16 cellular contexts compared by ENCODE assay signal in the genomic region with DNA sequence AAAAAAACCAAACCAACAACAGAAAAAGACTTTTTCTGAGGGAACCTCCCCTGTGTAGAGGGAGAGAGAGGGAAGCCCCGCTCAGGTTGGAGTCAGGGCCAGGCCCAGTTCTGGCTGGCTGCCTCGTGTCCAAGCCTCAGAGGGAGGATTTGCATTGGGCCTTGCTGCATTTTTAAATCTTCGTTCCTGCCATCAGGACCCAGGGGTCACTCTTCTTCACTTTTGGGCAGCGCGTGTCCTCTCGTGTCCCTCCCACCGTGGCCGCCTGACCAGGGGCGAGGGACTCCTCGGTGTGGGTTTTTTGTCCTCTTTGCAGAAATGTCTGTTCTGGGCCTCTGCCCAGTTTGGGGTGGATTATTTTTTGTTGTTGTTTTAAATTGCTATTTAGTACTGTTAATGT. TPM values are rescaled to one million over a fixed set of nuclear protein-coding genes. Genes with fewer than 3 reads are reported as not detected.
A peak's percentile ranks its signal among the peaks of the same experiment; 100 is the strongest.
DNase-seq lines count a peak whose midpoint lies in the region; ATAC-seq, FAIRE-seq and TF ChIP-seq lines count a peak whose summit lies in the region.
"Had no signal": no experiment of that assay in that cellular context is flagged by ENCODE, and none has a peak within 500 bp of the region (broad histone marks: within the 10 kb centered on the region; RNA-seq: fewer than 3 reads in every experiment).

No MANE protein-coding gene starts in this region.

- no peak overlapping the region for H4K5ac ChIP-seq in H1 (ENCODE audit: insufficient read length, low read depth, low read length)

- no peak overlapping the region for H3K18ac ChIP-seq in H1 (ENCODE audit: extremely low read depth, low read length)

- peaks cover 14% of the 10 kb centered on the region for H3K27me3 Mint-ChIP-seq in type B pancreatic cell

- TF ChIP-seq CTCF in LNCaP clone FGC (IDR thresholded peaks at IDR 0.05; ENCODE audit: control insufficient read depth, extremely low read depth, insufficient read depth) (no peak), H1 (IDR thresholded peaks at IDR 0.05; ENCODE audit: control extremely low read depth in 1 of 3, insufficient read depth in 1 of 3, low read depth in 1 of 3, low read length in 3 of 3) (no peak), type B pancreatic cell (conservative IDR thresholded peaks at IDR 0.05) (no peak), gastrocnemius medialis (IDR thresholded peaks at IDR 0.05 in 4 of 5, conservative IDR thresholded peaks at IDR 0.05 in 1 of 5) (no peak)

- no peak overlapping the region for H3K14ac ChIP-seq in H1 (ENCODE audit: insufficient read length)

- no peak overlapping the region for H4K91ac ChIP-seq in H1 (replicated peaks; ENCODE audit: insufficient read length, low read length)

- no peak overlapping the region for H2AFZ ChIP-seq in H1 (ENCODE audit: low read length)

- H3K4me2 ChIP-seq in H1 (ENCODE audit: insufficient read depth in 1 of 2, low read depth in 2 of 2, low read length in 2 of 2) = no peak overlapping the region

- WGBS in H1 (ENCODE audit: extremely low coverage in 1 of 2, insufficient coverage in 1 of 2, insufficient read length in 1 of 2, insufficient replicate concordance in 2 of 2, low coverage in 1 of 2, low lambda C conversion rate in 2 of 2, missing lambda C conversion rate in 1 of 2), 2 experiments = 90% methylated on average over 10 of the region's 10 CpGs; no CpG with 5 or more reads in 1 of the 2 experiments

- peaks cover 15% of the 10 kb centered on the region for H3K4me1 Mint-ChIP-seq in type B pancreatic cell (ENCODE audit: unreplicated experiment)

- H3K56ac ChIP-seq in H1 (replicated peaks; ENCODE audit: insufficient read length, low read depth, low read length) = no peak overlapping the region

- no peak for TF ChIP-seq POLR2A in H1 (IDR thresholded peaks at IDR 0.05; ENCODE audit: control extremely low read depth in 1 of 2, low read depth in 2 of 2, low read length in 2 of 2)
- TF ChIP-seq POLR2A in gastrocnemius medialis (IDR thresholded peaks at IDR 0.05) = no peak

- H3K23me2 ChIP-seq in H1 (ENCODE audit: low read depth, low read length) = no peaks in the 10 kb centered on the region; the same call in 1 of the 2 replicates

- no peaks in the 10 kb centered on the region for H3K79me1 ChIP-seq in H1 (ENCODE audit: low read depth, low read length)

- DNase-seq in H7 = peak; percentile 21
- DNase-seq in LNCaP clone FGC (ENCODE audit: low read depth) = no peak
- DNase-seq in H1 (ENCODE audit: low read depth in 1 of 2, low spot score in 2 of 2) = no peak
- DNase-seq in type B pancreatic cell (ENCODE audit: extremely low spot score, unreplicated experiment) = no peak
- DNase-seq in activated CD8-positive, alpha-beta memory T cell treated with anti-CD3 and anti-CD28 coated beads, Interleukin-2, amount 50 U/mL, for 4 hours = no peak
- DNase-seq in gastrocnemius medialis = no peak
- DNase-seq: DMS53, EL, NCI-H2107, NCI-H2227 treated with DMSO at 0.1 percent for 48 hours, NCI-H510A treated with DMSO at 0.1 percent for 48 hours, SJCRH30 had no signal

- TF ChIP-seq RAD21 in H1 (IDR thresholded peaks at IDR 0.05 in 1 of 2, conservative IDR thresholded peaks at IDR 0.05 in 1 of 2; ENCODE audit: low read depth in 2 of 2, low read length in 2 of 2) = no peak

- no peak overlapping the region for H3K9ac ChIP-seq in H1 (replicated peaks in 1 of 4; ENCODE audit: extremely low read depth in 1 of 4, low read depth in 3 of 4, low read length in 3 of 4)

- H3K23ac ChIP-seq in H1 (ENCODE audit: insufficient read length) = no peak overlapping the region

- H3K4me3 ChIP-seq in H7 (ENCODE audit: insufficient read depth, low read depth, low read length) = no peak overlapping the region
- peak overlapping the region; percentile 76 for H3K4me3 ChIP-seq in LNCaP clone FGC (ENCODE audit: low read depth, low read length)
- H3K4me3 ChIP-seq in H1 (ENCODE audit: extremely low read depth in 1 of 4, insufficient read depth in 2 of 4, low read depth in 3 of 4, low read length in 4 of 4) = no peak overlapping the region
- H3K4me3 ChIP-seq in gastrocnemius medialis = no peak overlapping the region
- H3K4me3 ChIP-seq: SJCRH30 had no signal

- H3K9me3 Mint-ChIP-seq in type B pancreatic cell = no peaks in the 10 kb centered on the region
- H3K9me3 Mint-ChIP-seq: T-helper 1 cell treated with Interleukin-12 subunit alpha and Interleukin-12 subunit beta and Interleukin-4 antibody, amounts not matched to agents 30 μg/mL and 1 μg/mL, for 36 hours had no signal

- peaks cover 0 to 1% of the 10 kb centered on the region in 2 experiments for H4K20me1 ChIP-seq in H1 (replicated peaks in 1 of 2; ENCODE audit: control insufficient read depth in 1 of 2, insufficient read depth in 2 of 2, low read length in 2 of 2)

- H3K4me3 Mint-ChIP-seq in type B pancreatic cell = peak overlapping the region; percentile 23
- H3K4me3 Mint-ChIP-seq: T-helper 1 cell treated with Interleukin-12 subunit alpha and Interleukin-12 subunit beta and Interleukin-4 antibody, amounts not matched to agents 30 μg/mL and 1 μg/mL, for 36 hours had no signal

- no peak for TF ChIP-seq EP300 in H1 (IDR thresholded peaks at IDR 0.05; ENCODE audit: borderline replicate concordance in 1 of 2, low read depth in 2 of 2, low read length in 2 of 2)

- H3K27ac ChIP-seq in H1 (ENCODE audit: low read depth, low read length) (no peak overlapping the region), gastrocnemius medialis (no peak overlapping the region)
- H3K27ac ChIP-seq: SJCRH30 had no signal

- no peak overlapping the region for H2AK5ac ChIP-seq in H1 (ENCODE audit: low read depth, low read length)

- POLR2A ChIA-PET in H1 (lab: Charles Lee; ENCODE audit: partially characterized antibody) = no interaction called here

- CTCF ChIA-PET in H1 (lab: Charles Lee; ENCODE audit: partially characterized antibody) = interaction anchor here (0.7 to 2.0 kb wide), 8 partner anchors 11 to 310 kb away, joined by 3 to 9 read pairs (median 4); no protein-coding TSS in a partner anchor

- peaks cover 0 to 6% (median 2%) of the 10 kb centered on the region in 4 experiments; a peak in 2 of 7 replicates for H3K4me1 ChIP-seq in H1 (replicated peaks in 1 of 4; ENCODE audit: control insufficient read depth in 3 of 4, insufficient read depth in 4 of 4, low read length in 3 of 4)
- H3K4me1 ChIP-seq in gastrocnemius medialis = no peaks in the 10 kb centered on the region

- peaks cover 4% of the 10 kb centered on the region; the same call in 1 of the 2 replicates for H3K27me3 ChIP-seq in H7 (ENCODE audit: control insufficient read depth, insufficient read depth, low read length)
- peaks cover 0 to 6% (median 0%) of the 10 kb centered on the region in 4 experiments; a peak in 1 of 7 replicates for H3K27me3 ChIP-seq in H1 (replicated peaks in 1 of 4; ENCODE audit: control insufficient read depth in 3 of 4, extremely low read depth in 1 of 4, insufficient read depth in 3 of 4, low read length in 3 of 4)
- peaks cover 3 to 4% (median 4%) of the 10 kb centered on the region in 3 donors for H3K27me3 ChIP-seq in gastrocnemius medialis
- H3K27me3 ChIP-seq: SJCRH30 had no signal

- in situ Hi-C loops in gastrocnemius medialis (cut with MboI; ENCODE audit: low sequenced_read_pairs in 4 of 4) = no loop called here

- FAIRE-seq in H1 (lab: Jason Lieb, UNC) = no peak
- FAIRE-seq: GM12891 had no signal

- H4K8ac ChIP-seq in H1 (ENCODE audit: extremely low read depth, insufficient read depth, low read length) = peak overlapping the region; percentile 41; the same call in 1 of the 2 replicates

- ATAC-seq in GM21526 (IDR thresholded peaks at IDR 0.05; ENCODE audit: low FRiP score, unreplicated experiment) (no peak), gastrocnemius medialis (no peak)

- H2BK120ac ChIP-seq in H1 (replicated peaks; ENCODE audit: low read depth, low read length) = no peak overlapping the region

- no peaks in the 10 kb centered on the region for H3K9me3 ChIP-seq in H1 (ENCODE audit: insufficient read depth in 2 of 2, low read depth in 1 of 2, low read length in 1 of 2)
- no peaks in the 10 kb centered on the region for H3K9me3 ChIP-seq in gastrocnemius medialis
- H3K9me3 ChIP-seq: SJCRH30 had no signal

- H2BK5ac ChIP-seq in H1 (ENCODE audit: low read depth, low read length) = no peak overlapping the region

- no peak overlapping the region for H3K27ac Mint-ChIP-seq in type B pancreatic cell
- H3K27ac Mint-ChIP-seq: T-helper 1 cell treated with Interleukin-12 subunit alpha and Interleukin-12 subunit beta and Interleukin-4 antibody, amounts not matched to agents 30 μg/mL and 1 μg/mL, for 36 hours had no signal

- 0 out of 2 replicates have a peak overlapping the region, but pooled peaks have one; percentile 29 for H2BK15ac ChIP-seq in H1 (ENCODE audit: low read length)

- H3K36me3 ChIP-seq in H7 (replicated peaks; ENCODE audit: control insufficient read depth, insufficient read depth, low read length) = no peaks in the 10 kb centered on the region
- no peaks in the 10 kb centered on the region for H3K36me3 ChIP-seq in H1 (ENCODE audit: control insufficient read depth in 2 of 4, insufficient read depth in 4 of 4, low read length in 3 of 4)
- no peaks in the 10 kb centered on the region for H3K36me3 ChIP-seq in gastrocnemius medialis
- H3K36me3 ChIP-seq: SJCRH30 had no signal

- no peak overlapping the region for H2BK20ac ChIP-seq in H1 (ENCODE audit: low read length)

- no peaks in the 10 kb centered on the region for H3K79me2 ChIP-seq in H1 (ENCODE audit: control insufficient read depth in 1 of 2, insufficient read depth in 2 of 2, low read length in 2 of 2)

- no peaks in the 10 kb centered on the region for H3K36me3 Mint-ChIP-seq in type B pancreatic cell

- H3K4ac ChIP-seq in H1 (replicated peaks; ENCODE audit: insufficient read length, low read depth, low read length) = no peak overlapping the region

- intact Hi-C loops in gastrocnemius medialis (cut with DNase I; ENCODE audit: low total_unique reads) = no loop called here

- no peak overlapping the region for H2BK12ac ChIP-seq in H1 (ENCODE audit: low read depth, low read length)

TF ChIP-seq in H1, 55 proteins besides CTCF, POLR2A, EP300 and RAD21 (continues in another document):
- TF ChIP-seq SRF (IDR thresholded peaks at IDR 0.05; ENCODE audit: low read depth, low read length) = no peak

RNA-seq across cellular contexts. Expression of gene LRRC74B, which starts 57.9 kb away (rescaled TPM):
- not detected in 2 replicates for total RNA-seq in H7 (2014; rRNA removed; shearing (Covaris generic))
- not detected in 2 replicates for total RNA-seq in H1 (2021; fragmentation: NEBNext Ultra II Directional; extraction: Animal tissue kit (Norgen Biotek cat#: 25700))
- 0.03 TPM in 1 of 2 replicates, not detected in the other for polyA plus RNA-seq in H1 (2011; rRNA removed)
- polyA plus RNA-seq in H1 (2011; cell fraction: cytosol; rRNA removed) = 0.05 TPM
- 0.03 TPM for polyA plus RNA-seq in H1 (2011; cell fraction: nucleus; rRNA removed)
- polyA plus RNA-seq in H1 (2012, experiment 1 of 2) = not detected in 4 replicates
- polyA plus RNA-seq in H1 (2012, experiment 2 of 2) = not detected
- under 0.01 TPM for polyA plus RNA-seq in H1 (2013, experiment 1 of 2)
- polyA plus RNA-seq in H1 (2013, experiment 2 of 2) = not detected
- polyA minus RNA-seq in H1 (2011; rRNA and poly(A)+ RNA removed) = 0.10 TPM in 1 of 2 replicates, not detected in the other
- polyA minus RNA-seq in H1 (2011; cell fraction: cytosol; rRNA and poly(A)+ RNA removed) = not detected
- polyA minus RNA-seq in H1 (2011; cell fraction: nucleus; rRNA and poly(A)+ RNA removed) = not detected
- total RNA-seq in type B pancreatic cell (ENCODE audit: low replicate concordance) (0.65 TPM in 1 of 2 replicates, not detected in the other), gastrocnemius medialis (not detected)
- total RNA-seq: H4, SJCRH30 had no signal
